Comparison of ENCODE assay signal across 9 cellular contexts in the genomic region with DNA sequence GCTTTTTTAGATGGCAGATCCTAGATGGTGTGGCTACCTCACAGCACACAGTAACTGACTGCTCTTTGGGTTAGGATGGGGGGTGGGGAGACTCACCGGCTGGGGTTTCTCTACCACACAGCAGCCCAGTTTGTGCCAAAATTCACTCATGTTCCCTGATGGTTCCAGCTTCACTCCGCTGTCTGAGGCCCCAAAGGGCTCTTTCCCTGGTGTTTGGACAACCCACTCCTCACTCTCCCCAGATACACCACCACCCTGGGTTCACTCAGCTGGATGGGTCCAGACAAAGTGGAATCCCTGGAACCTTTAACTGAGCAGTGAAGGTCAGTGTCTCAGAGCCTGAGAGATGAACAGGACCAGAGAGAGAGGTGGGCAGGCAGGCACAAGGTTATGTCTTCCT. TPM values are rescaled to one million over a fixed set of nuclear protein-coding genes. Genes with fewer than 3 reads are reported as not detected.
DNase-seq lines count a peak whose midpoint lies in the region; ATAC-seq and TF ChIP-seq lines count a peak whose summit lies in the region.
"Had no signal": no experiment of that assay in that cellular context is flagged by ENCODE, and none has a peak within 500 bp of the region (broad histone marks: within the 10 kb centered on the region; RNA-seq: fewer than 3 reads in every experiment).

No MANE protein-coding gene starts in this region.

- H3K36me3 Mint-ChIP-seq in T-helper 2 cell treated with Interferon-gamma antibody and Interleukin-4, amounts not matched to agents 5 μg/mL and 100 μg/mL, for 36 hours (ENCODE audit: low read depth), result peaks cover 80% of the 10 kb centered on the region
- peaks cover 86% of the 10 kb centered on the region for H3K36me3 Mint-ChIP-seq in activated CD8-positive, alpha-beta T cell treated with anti-CD3 and anti-CD28 coated beads, Interleukin-2, amount 10 ng/mL, durations not matched to agents 7 days and 5 days (ENCODE audit: low read depth)

- POLR2A ChIA-PET in activated CD8-positive, alpha-beta T cell treated with anti-CD3 and anti-CD28 coated beads, Interleukin-2, amount 10 ng/mL, durations not matched to agents 7 days and 5 days (lab: Charles Lee), result interaction anchor here (1.0 to 1.6 kb wide), 2 partner anchors 15 to 74 kb away, joined by 3 to 4 read pairs; a partner anchor contains a TSS

- H3K27me3 Mint-ChIP-seq in T-helper 2 cell treated with Interferon-gamma antibody and Interleukin-4, amounts not matched to agents 5 μg/mL and 100 μg/mL, for 36 hours (ENCODE audit: low read depth), result no peaks in the 10 kb centered on the region
- no peaks in the 10 kb centered on the region for H3K27me3 Mint-ChIP-seq in activated CD8-positive, alpha-beta T cell treated with anti-CD3 and anti-CD28 coated beads, Interleukin-2, amount 10 ng/mL, durations not matched to agents 7 days and 5 days (ENCODE audit: low read depth)
- H3K27me3 Mint-ChIP-seq in stimulated activated naive CD8-positive, alpha-beta T cell treated with anti-CD3 and anti-CD28 coated beads, Interleukin-15, amount 100 ng/mL, for 72 hours, result no peaks in the 10 kb centered on the region

- no peak for DNase-seq in T-helper 2 cell treated with Interferon-gamma antibody and Interleukin-4, amounts not matched to agents 5 μg/mL and 100 μg/mL, for 36 hours (ENCODE audit: low spot score)
- no peak for DNase-seq in T-helper 2 cell
- no peak for DNase-seq in activated CD8-positive, alpha-beta T cell treated with anti-CD3 and anti-CD28 coated beads, Interleukin-2, amount 10 ng/mL, durations not matched to agents 7 days and 5 days
- DNase-seq in lower lobe of right lung, result no peak
- DNase-seq in stimulated activated naive CD8-positive, alpha-beta T cell treated with anti-CD3 and anti-CD28 coated beads, Interleukin-15, amount 100 ng/mL, for 72 hours, result no peak
- no peak for DNase-seq in NCI-H524 (lab: John Stamatoyannopoulos, UW)
- DNase-seq: GF-D8 had no signal

- CTCF ChIA-PET in activated CD8-positive, alpha-beta T cell treated with anti-CD3 and anti-CD28 coated beads, Interleukin-2, amount 10 ng/mL, durations not matched to agents 7 days and 5 days (lab: Charles Lee), result interaction anchor here (1.0 to 4.7 kb wide), 5 partner anchors 8 to 60 kb away, joined by 4 to 20 read pairs (median 10); a partner anchor contains a TSS

- peak overlapping the region; percentile 94 for H3K27ac ChIP-seq in lower lobe of right lung

- no peak for TF ChIP-seq CTCF in lower lobe of right lung (IDR thresholded peaks at IDR 0.05)

- peak overlapping the region; percentile 93 for H3K4me3 Mint-ChIP-seq in T-helper 2 cell treated with Interferon-gamma antibody and Interleukin-4, amounts not matched to agents 5 μg/mL and 100 μg/mL, for 36 hours
- H3K4me3 Mint-ChIP-seq in activated CD8-positive, alpha-beta T cell treated with anti-CD3 and anti-CD28 coated beads, Interleukin-2, amount 10 ng/mL, durations not matched to agents 7 days and 5 days, result peak overlapping the region; percentile 94
- peak overlapping the region; percentile 93 to 95 for H3K4me3 Mint-ChIP-seq in stimulated activated naive CD8-positive, alpha-beta T cell treated with anti-CD3 and anti-CD28 coated beads, Interleukin-15, amount 100 ng/mL, for 72 hours

- intact Hi-C loops in lower lobe of right lung (cut with DNase I), result no loop called here

- H3K27ac Mint-ChIP-seq in T-helper 2 cell treated with Interferon-gamma antibody and Interleukin-4, amounts not matched to agents 5 μg/mL and 100 μg/mL, for 36 hours, result peak overlapping the region; percentile 94
- peak overlapping the region; percentile 96 for H3K27ac Mint-ChIP-seq in activated CD8-positive, alpha-beta T cell treated with anti-CD3 and anti-CD28 coated beads, Interleukin-2, amount 10 ng/mL, durations not matched to agents 7 days and 5 days
- peak overlapping the region; percentile 57 to 94 for H3K27ac Mint-ChIP-seq in stimulated activated naive CD8-positive, alpha-beta T cell treated with anti-CD3 and anti-CD28 coated beads, Interleukin-15, amount 100 ng/mL, for 72 hours

- H3K9me3 ChIP-seq in lower lobe of right lung, result no peaks in the 10 kb centered on the region

- no peaks in the 10 kb centered on the region for H3K9me3 Mint-ChIP-seq in T-helper 2 cell treated with Interferon-gamma antibody and Interleukin-4, amounts not matched to agents 5 μg/mL and 100 μg/mL, for 36 hours
- no peaks in the 10 kb centered on the region for H3K9me3 Mint-ChIP-seq in activated CD8-positive, alpha-beta T cell treated with anti-CD3 and anti-CD28 coated beads, Interleukin-2, amount 10 ng/mL, durations not matched to agents 7 days and 5 days (ENCODE audit: insufficient read depth)
- H3K9me3 Mint-ChIP-seq in stimulated activated naive CD8-positive, alpha-beta T cell treated with anti-CD3 and anti-CD28 coated beads, Interleukin-15, amount 100 ng/mL, for 72 hours, result no peaks in the 10 kb centered on the region

- H3K4me3 ChIP-seq in lower lobe of right lung, result peak overlapping the region; percentile 94

- H3K4me1 ChIP-seq in lower lobe of right lung, result peaks cover 49% of the 10 kb centered on the region

- H3K4me1 Mint-ChIP-seq in T-helper 2 cell treated with Interferon-gamma antibody and Interleukin-4, amounts not matched to agents 5 μg/mL and 100 μg/mL, for 36 hours (ENCODE audit: low read depth), result peaks cover 50% of the 10 kb centered on the region
- H3K4me1 Mint-ChIP-seq in activated CD8-positive, alpha-beta T cell treated with anti-CD3 and anti-CD28 coated beads, Interleukin-2, amount 10 ng/mL, durations not matched to agents 7 days and 5 days (ENCODE audit: low read depth), result peaks cover 48% of the 10 kb centered on the region
- peaks cover 64% of the 10 kb centered on the region for H3K4me1 Mint-ChIP-seq in stimulated activated naive CD8-positive, alpha-beta T cell treated with anti-CD3 and anti-CD28 coated beads, Interleukin-15, amount 100 ng/mL, for 72 hours

- no peak for ATAC-seq in activated CD8-positive, alpha-beta T cell treated with anti-CD3 and anti-CD28 coated beads, Interleukin-2, amount 10 ng/mL, durations not matched to agents 7 days and 5 days
- ATAC-seq in lower lobe of right lung (no peak), GM21786 (IDR thresholded peaks at IDR 0.05; ENCODE audit: unreplicated experiment) (no peak), GM19035 (IDR thresholded peaks at IDR 0.05; ENCODE audit: unreplicated experiment) (no peak)
- ATAC-seq in stimulated activated naive CD8-positive, alpha-beta T cell treated with anti-CD3 and anti-CD28 coated beads, Interleukin-15, amount 100 ng/mL, for 72 hours, result no peak

- no peaks in the 10 kb centered on the region for H3K27me3 ChIP-seq in lower lobe of right lung (ENCODE audit: low read depth)

- peaks cover 63% of the 10 kb centered on the region for H3K36me3 ChIP-seq in lower lobe of right lung

RNA-seq across cellular contexts. Expression of a gene that starts 3.8 kb away (rescaled TPM):
- 100 to 1,000 TPM; 238 to 245 TPM for total RNA-seq in activated CD8-positive, alpha-beta T cell treated with anti-CD3 and anti-CD28 coated beads, Interleukin-2, amount 10 ng/mL, durations not matched to agents 7 days and 5 days
- total RNA-seq in lower lobe of right lung, result 114 TPM

RNA-seq across cellular contexts. Expression of a gene that starts 4.6 kb away (rescaled TPM):
- 1 to 10 TPM; 5.7 to 6.0 TPM for total RNA-seq in activated CD8-positive, alpha-beta T cell treated with anti-CD3 and anti-CD28 coated beads, Interleukin-2, amount 10 ng/mL, durations not matched to agents 7 days and 5 days
- total RNA-seq in lower lobe of right lung, result 0.56 TPM

RNA-seq across cellular contexts. Expression of a gene that starts 8.0 kb away (rescaled TPM):
- total RNA-seq in activated CD8-positive, alpha-beta T cell treated with anti-CD3 and anti-CD28 coated beads, Interleukin-2, amount 10 ng/mL, durations not matched to agents 7 days and 5 days, result 1 to 10 TPM; 1.3 TPM
- total RNA-seq in lower lobe of right lung, result 4.8 TPM

RNA-seq across cellular contexts. Expression of a gene that starts 15.0 kb away (rescaled TPM):
- 10 to 100 TPM; 32.7 to 34.4 TPM for total RNA-seq in activated CD8-positive, alpha-beta T cell treated with anti-CD3 and anti-CD28 coated beads, Interleukin-2, amount 10 ng/mL, durations not matched to agents 7 days and 5 days
- total RNA-seq in lower lobe of right lung, result 14.1 TPM

RNA-seq across cellular contexts. Expression of a gene that starts 19.2 kb away (rescaled TPM):
- total RNA-seq in activated CD8-positive, alpha-beta T cell treated with anti-CD3 and anti-CD28 coated beads, Interleukin-2, amount 10 ng/mL, durations not matched to agents 7 days and 5 days, result 1 to 10 TPM; 1.1 to 1.8 TPM
- total RNA-seq in lower lobe of right lung, result 8.2 TPM
